20 cellular contexts compared by ENCODE assay signal in the genomic region with DNA sequence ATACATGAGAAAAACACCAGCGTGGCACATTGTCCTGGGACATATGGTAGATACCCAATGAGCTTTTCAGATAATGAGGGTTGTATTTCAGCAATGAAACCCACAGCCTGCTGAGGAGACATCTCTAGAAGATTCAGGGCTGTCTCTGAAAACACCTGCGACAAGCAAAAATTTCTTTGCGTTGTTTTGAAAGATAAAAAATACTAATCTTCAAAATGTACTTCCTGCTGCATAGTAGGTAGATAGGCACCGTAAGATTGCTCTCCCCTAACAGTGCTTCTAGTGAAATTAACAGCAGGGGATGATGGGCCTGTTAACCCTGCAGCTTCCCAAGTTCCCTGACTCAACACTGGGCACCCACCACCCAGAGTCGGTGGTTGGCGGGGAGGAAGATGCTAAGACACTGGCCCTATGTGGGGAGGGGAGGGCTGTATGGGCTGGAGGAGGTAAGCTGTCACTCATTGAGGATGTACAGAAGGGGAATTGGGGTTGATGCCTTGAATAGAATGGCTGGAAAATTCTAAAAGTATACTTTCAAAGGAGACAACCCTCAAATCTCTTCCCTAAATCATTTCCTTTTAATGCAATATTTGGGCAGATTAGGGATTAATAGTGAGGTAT. TPM values are rescaled to one million over a fixed set of nuclear protein-coding genes. Genes with fewer than 3 reads are reported as not detected.
DNase-seq lines count a peak whose midpoint lies in the region; ATAC-seq and TF ChIP-seq lines count a peak whose summit lies in the region.
"Had no signal": no experiment of that assay in that cellular context is flagged by ENCODE, and none has a peak within 500 bp of the region (broad histone marks: within the 10 kb centered on the region; RNA-seq: fewer than 3 reads in every experiment).

No MANE protein-coding gene starts in this region.

- POLR2A ChIA-PET in naive thymus-derived CD8-positive, alpha-beta T cell (lab: Charles Lee): interaction anchor here (0.9 to 6.6 kb wide), 8 partner anchors 9 to 266 kb away, joined by 3 to 91 read pairs (median 4); a partner anchor contains a TSS

- no peaks in the 10 kb centered on the region for H3K27me3 ChIP-seq in heart right ventricle
- no peaks in the 10 kb centered on the region for H3K27me3 ChIP-seq in right atrium auricular region
- H3K27me3 ChIP-seq in upper lobe of right lung: no peaks in the 10 kb centered on the region
- H3K27me3 ChIP-seq: breast epithelium, MG63 had no signal

- 76 to 86% methylated on average over 6 of the region's 6 CpGs for WGBS in heart right ventricle, 2 donors

- DNase-seq in heart right ventricle: no peak
- DNase-seq in right atrium auricular region (ENCODE audit: low spot score): no peak
- no peak for DNase-seq in activated naive CD8-positive, alpha-beta T cell treated with anti-CD3 and anti-CD28 coated beads for 36 hours
- peak in 4 of 10 donors; percentile 9 to 42 (median 28) for DNase-seq in naive thymus-derived CD8-positive, alpha-beta T cell
- peak; percentile 19 for DNase-seq in upper lobe of right lung
- no peak for DNase-seq in HPDE6-E6E7 (ENCODE audit: extremely low spot score)
- DNase-seq in DMS79 (lab: John Stamatoyannopoulos, UW): no peak
- DNase-seq in foreskin melanocyte: no peak
- DNase-seq: activated CD4-positive, alpha-beta T cell treated with anti-CD3 and anti-CD28 coated beads, Interleukin-2, amount 50 U/mL, for 48 hours; cortex of kidney; IMR-90; mesenchymal stem cell; MG63; naive B cell; NCI-H1436; NCI-H526 treated with DMSO at 0.1 percent for 48 hours had no signal

- H3K4me1 ChIP-seq in heart right ventricle (peaks cover 0 to 46% (median 23%) of the 10 kb centered on the region in 9 donors), right atrium auricular region (peaks cover 0 to 28% of the 10 kb centered on the region in 2 donors), upper lobe of right lung (peaks cover 28% of the 10 kb centered on the region)
- H3K4me1 ChIP-seq: breast epithelium had no signal

- peaks cover 14% of the 10 kb centered on the region for H3K36me3 Mint-ChIP-seq in activated naive CD8-positive, alpha-beta T cell treated with anti-CD3 and anti-CD28 coated beads for 36 hours
- H3K36me3 Mint-ChIP-seq in naive thymus-derived CD8-positive, alpha-beta T cell: no peaks in the 10 kb centered on the region

- H3K27me3 Mint-ChIP-seq in activated naive CD8-positive, alpha-beta T cell treated with anti-CD3 and anti-CD28 coated beads for 36 hours: no peaks in the 10 kb centered on the region
- H3K27me3 Mint-ChIP-seq in naive thymus-derived CD8-positive, alpha-beta T cell: no peaks in the 10 kb centered on the region
- H3K27me3 Mint-ChIP-seq: naive B cell; stimulated activated naive CD8-positive, alpha-beta T cell treated with anti-CD3 and anti-CD28 coated beads, Interleukin-15, Interleukin-2, amounts not matched to agents 100 ng/mL and 50 ng/mL, for 24 hours had no signal

- H3K27ac ChIP-seq in heart right ventricle: peak overlapping the region in 9 of 10 donors; percentile 56 to 91 (median 82)
- peak overlapping the region in 1 of 2 donors; percentile 67 for H3K27ac ChIP-seq in right atrium auricular region
- peak overlapping the region; percentile 37 for H3K27ac ChIP-seq in upper lobe of right lung
- H3K27ac ChIP-seq: HL-60 had no signal

- no peak overlapping the region for H3K4me3 Mint-ChIP-seq in activated naive CD8-positive, alpha-beta T cell treated with anti-CD3 and anti-CD28 coated beads for 36 hours
- H3K4me3 Mint-ChIP-seq in naive thymus-derived CD8-positive, alpha-beta T cell: peak overlapping the region in 8 of 10 donors; percentile 39 to 79 (median 58)
- H3K4me3 Mint-ChIP-seq: activated T-helper 1 cell treated with anti-CD3 and anti-CD28 coated beads, Interleukin-12 subunit alpha, Interleukin-12 subunit beta, Interleukin-2, Interleukin-4 antibody, amounts not matched to agents 30 ng/mL and 10 ng/mL and 1 ng/mL, durations not matched to agents 14 hours and 24 hours and 36 hours; stimulated activated naive CD8-positive, alpha-beta T cell treated with anti-CD3 and anti-CD28 coated beads, Interleukin-15, Interleukin-2, amounts not matched to agents 100 ng/mL and 50 ng/mL, for 24 hours had no signal

- intact Hi-C loops in heart right ventricle (cut with DNase I) (no loop called here), upper lobe of right lung (cut with DNase I) (no loop called here)

- H3K9me3 ChIP-seq in heart right ventricle (peaks cover 0 to 11% (median 2%) of the 10 kb centered on the region in 11 donors), right atrium auricular region (peaks cover 0 to 11% of the 10 kb centered on the region in 2 donors), upper lobe of right lung (no peaks in the 10 kb centered on the region)

- H3K36me3 ChIP-seq in heart right ventricle (no peaks in the 10 kb centered on the region), right atrium auricular region (no peaks in the 10 kb centered on the region), upper lobe of right lung (no peaks in the 10 kb centered on the region)
- H3K36me3 ChIP-seq: breast epithelium, MG63 had no signal

- peak overlapping the region; percentile 3 for H3K27ac Mint-ChIP-seq in activated naive CD8-positive, alpha-beta T cell treated with anti-CD3 and anti-CD28 coated beads for 36 hours
- H3K27ac Mint-ChIP-seq in naive thymus-derived CD8-positive, alpha-beta T cell: peak overlapping the region; percentile 84 to 97 (median 92)
- H3K27ac Mint-ChIP-seq: activated T-helper 1 cell treated with anti-CD3 and anti-CD28 coated beads, Interleukin-12 subunit alpha, Interleukin-12 subunit beta, Interleukin-2, Interleukin-4 antibody, amounts not matched to agents 30 ng/mL and 10 ng/mL and 1 ng/mL, durations not matched to agents 14 hours and 24 hours and 36 hours; stimulated activated naive CD8-positive, alpha-beta T cell treated with anti-CD3 and anti-CD28 coated beads, Interleukin-15, Interleukin-2, amounts not matched to agents 100 ng/mL and 50 ng/mL, for 24 hours had no signal

- H3K4me1 Mint-ChIP-seq in activated naive CD8-positive, alpha-beta T cell treated with anti-CD3 and anti-CD28 coated beads for 36 hours: peaks cover 46% of the 10 kb centered on the region
- H3K4me1 Mint-ChIP-seq in naive thymus-derived CD8-positive, alpha-beta T cell: peaks cover 36 to 65% (median 53%) of the 10 kb centered on the region in 4 donors

- H3K4me3 ChIP-seq in heart right ventricle (no peak overlapping the region), right atrium auricular region (no peak overlapping the region), upper lobe of right lung (no peak overlapping the region)
- H3K4me3 ChIP-seq: breast epithelium, MG63 had no signal

- H3K9me3 Mint-ChIP-seq in activated naive CD8-positive, alpha-beta T cell treated with anti-CD3 and anti-CD28 coated beads for 36 hours: peaks cover 11% of the 10 kb centered on the region
- peaks cover 0 to 4% (median 0%) of the 10 kb centered on the region in 9 donors for H3K9me3 Mint-ChIP-seq in naive thymus-derived CD8-positive, alpha-beta T cell

- TF ChIP-seq CTCF in heart right ventricle (IDR thresholded peaks at IDR 0.05) (no peak), right atrium auricular region (IDR thresholded peaks at IDR 0.05) (no peak), upper lobe of right lung (IDR thresholded peaks at IDR 0.05) (no peak)

- no peak for ATAC-seq in heart right ventricle
- ATAC-seq in naive thymus-derived CD8-positive, alpha-beta T cell: peak; percentile 67 to 72
- no peak for ATAC-seq in upper lobe of right lung

RNA-seq across cellular contexts. Expression of a gene that starts 20.0 kb away (rescaled TPM):
- 100 to 1,000 TPM in 2 of 10 donors, 10 to 100 TPM in 8; 46.5 to 127 (median 55.3) TPM for total RNA-seq in heart right ventricle
- 10 to 100 TPM; 40.8 to 41.1 TPM for polyA plus RNA-seq in heart right ventricle
- 100 to 1,000 TPM in 1 of 2 donors, 10 to 100 TPM in 1; 66.6 to 276 TPM for total RNA-seq in right atrium auricular region
- 10 to 100 TPM; 84.4 to 86.2 TPM for total RNA-seq in activated naive CD8-positive, alpha-beta T cell treated with anti-CD3 and anti-CD28 coated beads for 36 hours
- total RNA-seq in naive thymus-derived CD8-positive, alpha-beta T cell: 100 to 1,000 TPM; 201 to 222 TPM
- 100 to 1,000 TPM; 122 to 142 (median 134) TPM for polyA plus RNA-seq in naive thymus-derived CD8-positive, alpha-beta T cell
- total RNA-seq in upper lobe of right lung: 187 TPM

Comparison
In these comparisons a context has a peak if more than half of its experiments do, and no peak if none do; other contexts are left out.
1. ATAC-seq: peak in naive thymus-derived CD8-positive, alpha-beta T cell (2 of 2); none in heart right ventricle (0 of 8) and upper lobe of right lung (single experiment).